Comparison of ENCODE assay signal across 1 cellular context in genomic region chr6:154479388-154480143, GRCh38.
TF ChIP-seq lines count a peak whose summit lies in the region.

No MANE protein-coding gene starts in this region.

TF ChIP-seq in IMR-90, 13 proteins besides CTCF, POLR2A, EP300 and RAD21 (continued from another document):
- TF ChIP-seq RCOR1 (IDR thresholded peaks at IDR 0.05; ENCODE audit: insufficient replicate concordance, low read length) (no peak), MXI1 (IDR thresholded peaks at IDR 0.05; ENCODE audit: borderline replicate concordance, low read depth, low read length) (no peak)
